1 cellular context compared by ENCODE assay signal in genomic region chr11:47403135-47403534, GRCh38.
TF ChIP-seq lines count a peak whose summit lies in the region.

No MANE protein-coding gene starts in this region.

TF ChIP-seq in GM23338, 12 proteins besides CTCF, POLR2A, EP300 and RAD21:
- TF ChIP-seq REST (IDR thresholded peaks at IDR 0.05; ENCODE audit: unreplicated experiment) (no peak), STAT1 (IDR thresholded peaks at IDR 0.05; ENCODE audit: unreplicated experiment) (no peak), JUNB (IDR thresholded peaks at IDR 0.05; ENCODE audit: unreplicated experiment) (no peak), ZNF462 (CRISPR knock-in tag; IDR thresholded peaks at IDR 0.05) (no peak), EZH2phosphoT487 (IDR thresholded peaks at IDR 0.05; ENCODE audit: unreplicated experiment) (no peak), NANOG (IDR thresholded peaks at IDR 0.05; ENCODE audit: borderline replicate concordance) (no peak), POLR2AphosphoS5 (IDR thresholded peaks at IDR 0.05; ENCODE audit: low read depth) (no peak), ZNF114 (CRISPR knock-in tag; IDR thresholded peaks at IDR 0.05) (no peak), ZNF331 (CRISPR knock-in tag; IDR thresholded peaks at IDR 0.05; ENCODE audit: low read depth) (no peak), ETS1 (IDR thresholded peaks at IDR 0.05) (no peak), EZH2 (IDR thresholded peaks at IDR 0.05; ENCODE audit: low read depth, unreplicated experiment) (no peak), CREB1 (CRISPR knock-in tag; IDR thresholded peaks at IDR 0.05; ENCODE audit: low read depth) (no peak)
